12 cellular contexts compared by ENCODE assay signal in genomic region chr2:140376686-140377085, GRCh38.
"Had no signal": no experiment of that assay in that cellular context is flagged by ENCODE, and none has a peak within 500 bp of the region (broad histone marks: within the 10 kb centered on the region; RNA-seq: fewer than 3 reads in every experiment).

No MANE protein-coding gene starts in this region.

- DNase-seq: activated CD4-positive, alpha-beta T cell treated with anti-CD3 and anti-CD28 coated beads for 48 hours; activated CD8-positive, alpha-beta memory T cell treated with anti-CD3 and anti-CD28 coated beads, Interleukin-2, amount 50 U/mL, for 48 hours; activated gamma-delta T cell treated with Interleukin-2 at 50 U/mL for 16 hours; activated T-cell treated with anti-CD3 and anti-CD28 coated beads, Interleukin-2, amount 50 U/mL, for 72 hours; erythroblast; left ventricle myocardium inferior; mucosa of descending colon; naive thymus-derived CD8-positive, alpha-beta T cell; T-helper 17 cell had no signal

- ATAC-seq: activated T-cell treated with anti-CD3 and anti-CD28 coated beads, Interleukin-2, amount 50 U/mL, for 72 hours; mucosa of descending colon; naive thymus-derived CD8-positive, alpha-beta T cell; T-helper 17 cell had no signal

- H3K27me3 ChIP-seq: breast epithelium, right atrium auricular region, suprapubic skin had no signal

- H3K36me3 ChIP-seq: breast epithelium, left ventricle myocardium inferior, right atrium auricular region, suprapubic skin had no signal

- H3K9me3 ChIP-seq: breast epithelium, left ventricle myocardium inferior, mucosa of descending colon, right atrium auricular region, suprapubic skin had no signal

- H3K27ac ChIP-seq: breast epithelium, left ventricle myocardium inferior, right atrium auricular region, suprapubic skin had no signal

- H3K4me3 ChIP-seq: breast epithelium, left ventricle myocardium inferior, mucosa of descending colon, right atrium auricular region, suprapubic skin had no signal

- H3K4me1 ChIP-seq: breast epithelium, left ventricle myocardium inferior, right atrium auricular region, suprapubic skin had no signal
